ENCODE assay signal across 16 cellular contexts in genomic region chr11:1523077-1523476, GRCh38. TPM values are rescaled to one million over a fixed set of nuclear protein-coding genes. Genes with fewer than 3 reads are reported as not detected.
DNase-seq lines count a peak whose midpoint lies in the region; ATAC-seq and TF ChIP-seq lines count a peak whose summit lies in the region.
"Had no signal": no experiment of that assay in that cellular context is flagged by ENCODE, and none has a peak within 500 bp of the region (broad histone marks: within the 10 kb centered on the region; RNA-seq: fewer than 3 reads in every experiment).

No MANE protein-coding gene starts in this region.

- no TSS peak for BruUV-seq in mammary epithelial cell (replicated peaks; lab: Mats Ljungman, UMichigan)
- no TSS peak for BruUV-seq in MCF 10A (replicated peaks; lab: Mats Ljungman, UMichigan)

- no peaks in the 10 kb centered on the region for H3K27me3 ChIP-seq in mammary epithelial cell (ENCODE audit: insufficient read depth, low read length)
- no peaks in the 10 kb centered on the region for H3K27me3 ChIP-seq in OCI-LY3 (ENCODE audit: low read depth, low read length)
- H3K27me3 ChIP-seq in endodermal cell (ENCODE audit: control insufficient read depth, insufficient read depth, low read length, poor library complexity, severe bottlenecking), result no peaks in the 10 kb centered on the region
- H3K27me3 ChIP-seq in naive thymus-derived CD4-positive, alpha-beta T cell (ENCODE audit: control insufficient read depth in 2 of 2, insufficient read depth in 2 of 2, low read length in 2 of 2), result no peaks in the 10 kb centered on the region

- H3K4me3 Mint-ChIP-seq in MCF 10A (ENCODE audit: unreplicated experiment) (no peak overlapping the region), endodermal cell (no peak overlapping the region)
- H3K4me3 Mint-ChIP-seq in naive thymus-derived CD4-positive, alpha-beta T cell, result peak overlapping the region in 1 of 10 donors; percentile 19
- H3K4me3 Mint-ChIP-seq: CD14-positive monocyte had no signal

- H3K79me2 ChIP-seq in mammary epithelial cell (ENCODE audit: insufficient read depth, low read length) (peaks cover 94% of the 10 kb centered on the region), OCI-LY3 (ENCODE audit: low read length) (peaks cover 59% of the 10 kb centered on the region)

- no peak overlapping the region for H3K4me3 ChIP-seq in mammary epithelial cell (replicated peaks in 1 of 3; ENCODE audit: insufficient read depth in 1 of 3, low read depth in 2 of 3, low read length in 3 of 3)
- peak overlapping the region; percentile 71 for H3K4me3 ChIP-seq in OCI-LY3 (ENCODE audit: low read length)
- H3K4me3 ChIP-seq in endodermal cell (ENCODE audit: low read length), result no peak overlapping the region
- H3K4me3 ChIP-seq in naive thymus-derived CD4-positive, alpha-beta T cell (ENCODE audit: low read length), result no peak overlapping the region
- H3K4me3 ChIP-seq: GM23248 had no signal

- no peaks in the 10 kb centered on the region for H3K27me3 Mint-ChIP-seq in MCF 10A (ENCODE audit: insufficient read depth, unreplicated experiment)
- H3K27me3 Mint-ChIP-seq in endodermal cell (ENCODE audit: insufficient read depth), result no peaks in the 10 kb centered on the region
- no peaks in the 10 kb centered on the region for H3K27me3 Mint-ChIP-seq in naive thymus-derived CD4-positive, alpha-beta T cell

- H4K20me1 ChIP-seq in mammary epithelial cell (ENCODE audit: insufficient read depth, low read length), result peaks cover 7% of the 10 kb centered on the region
- H4K20me1 ChIP-seq in OCI-LY3 (ENCODE audit: insufficient read depth, low read length), result peaks cover 11% of the 10 kb centered on the region; the same call in 1 of the 2 replicates

- H3K4me1 ChIP-seq in mammary epithelial cell (ENCODE audit: insufficient read depth, low read length) (peaks cover 10% of the 10 kb centered on the region), OCI-LY3 (ENCODE audit: low read length) (peaks cover 43% of the 10 kb centered on the region), endodermal cell (ENCODE audit: control insufficient read depth, insufficient read depth, low read length) (no peaks in the 10 kb centered on the region)
- H3K4me1 ChIP-seq in naive thymus-derived CD4-positive, alpha-beta T cell (ENCODE audit: control insufficient read depth in 2 of 2, insufficient read depth in 2 of 2, low read length in 2 of 2), result peaks cover 0 to 6% of the 10 kb centered on the region in 2 donors

- 47% methylated on average over 6 of the region's 6 CpGs for WGBS in mammary epithelial cell (ENCODE audit: low coverage, missing lambda C conversion rate)
- WGBS in endodermal cell (ENCODE audit: insufficient coverage in 1 of 2, insufficient read length in 1 of 2), 2 experiments, result 94 to 96% methylated on average over 2 to 6 of the region's 6 CpGs

- H3K27ac ChIP-seq in mammary epithelial cell (ENCODE audit: insufficient read depth, low read depth, low read length) (no peak overlapping the region), OCI-LY3 (ENCODE audit: low read length) (no peak overlapping the region), endodermal cell (ENCODE audit: low read depth, low read length) (no peak overlapping the region)
- H3K27ac ChIP-seq in naive thymus-derived CD4-positive, alpha-beta T cell (ENCODE audit: low read depth, low read length), result no peak overlapping the region
- H3K27ac ChIP-seq: GM23248 had no signal

- H3K9ac ChIP-seq in mammary epithelial cell (ENCODE audit: insufficient read depth, low read length) (no peak overlapping the region), OCI-LY3 (ENCODE audit: low read length) (0 out of 2 replicates have a peak overlapping the region, but pooled peaks have one; percentile 48), endodermal cell (ENCODE audit: extremely low read depth, low read length, poor library complexity, severe bottlenecking) (no peak overlapping the region)
- H3K9ac ChIP-seq: GM23248 had no signal

- H3K27ac Mint-ChIP-seq in MCF 10A (ENCODE audit: low read depth, unreplicated experiment) (no peak overlapping the region), endodermal cell (peak overlapping the region; percentile 35)
- H3K27ac Mint-ChIP-seq in naive thymus-derived CD4-positive, alpha-beta T cell, result peak overlapping the region in 5 of 9 donors; percentile 11 to 45 (median 24)
- H3K27ac Mint-ChIP-seq: CD14-positive monocyte had no signal

- DNase-seq in mammary epithelial cell (peak; percentile 71), MCF 10A (ENCODE audit: unreplicated experiment) (no peak), endodermal cell (no peak), GM19240 (ENCODE audit: insufficient read length, low spot score) (no peak), NCI-H1930 (lab: John Stamatoyannopoulos, UW) (no peak), SK-N-DZ (ENCODE audit: low spot score) (no peak)
- no peak for DNase-seq in naive thymus-derived CD4-positive, alpha-beta T cell
- DNase-seq: GM23248, NCI-H1048, NCI-H146, NCI-H2227 treated with DMSO at 0.1 percent for 48 hours, NCI-H524 treated with DMSO at 0.1 percent for 48 hours, PC-3 had no signal

- intact Hi-C loops in mammary epithelial cell (cut with micrococcal nuclease), result no loop called here
- intact Hi-C loops in MCF 10A (cut with micrococcal nuclease), result no loop called here
- intact Hi-C loops in naive thymus-derived CD4-positive, alpha-beta T cell (cut with micrococcal nuclease), result no loop called here

- H3K9me3 Mint-ChIP-seq in MCF 10A (ENCODE audit: unreplicated experiment) (no peaks in the 10 kb centered on the region), endodermal cell (no peaks in the 10 kb centered on the region)
- H3K9me3 Mint-ChIP-seq in naive thymus-derived CD4-positive, alpha-beta T cell, result no peaks in the 10 kb centered on the region
- H3K9me3 Mint-ChIP-seq: CD14-positive monocyte had no signal

- no peak for ATAC-seq in naive thymus-derived CD4-positive, alpha-beta T cell
- ATAC-seq: HCT116, PC-3 had no signal

- no peaks in the 10 kb centered on the region for H3K36me3 ChIP-seq in mammary epithelial cell (ENCODE audit: insufficient read depth, low read length)
- no peaks in the 10 kb centered on the region for H3K36me3 ChIP-seq in OCI-LY3 (replicated peaks; ENCODE audit: low read depth, low read length)
- H3K36me3 ChIP-seq in endodermal cell (ENCODE audit: control insufficient read depth, insufficient read depth, low read length), result no peaks in the 10 kb centered on the region
- H3K36me3 ChIP-seq in naive thymus-derived CD4-positive, alpha-beta T cell (ENCODE audit: control insufficient read depth in 2 of 3, insufficient read depth in 3 of 3, low read length in 3 of 3), result peaks cover 0 to 17% (median 0%) of the 10 kb centered on the region in 3 experiments

- POLR2A ChIA-PET in MCF 10A (lab: Yijun Ruan, JAX), result interaction anchor here (1.7 kb wide), 1 partner anchor 9 kb away, joined by 5 read pairs; no protein-coding TSS in a partner anchor
- POLR2A ChIA-PET in naive thymus-derived CD4-positive, alpha-beta T cell (lab: Charles Lee), result no interaction called here

- dilution Hi-C loops in mammary epithelial cell (cut with HindIII; ENCODE audit: low sequenced_read_pairs), result no loop called here

- H3K36me3 Mint-ChIP-seq in MCF 10A (ENCODE audit: insufficient read depth, unreplicated experiment) (peaks cover 5% of the 10 kb centered on the region), endodermal cell (ENCODE audit: low read depth) (no peaks in the 10 kb centered on the region)
- H3K36me3 Mint-ChIP-seq in naive thymus-derived CD4-positive, alpha-beta T cell, result no peaks in the 10 kb centered on the region

- in situ Hi-C loops in mammary epithelial cell (cut with MboI; ENCODE audit: low sequenced_read_pairs in 2 of 2), result no loop called here

- H3K4me2 ChIP-seq in mammary epithelial cell (ENCODE audit: insufficient read depth, low read depth, low read length) (no peak overlapping the region), OCI-LY3 (ENCODE audit: low read length) (peak overlapping the region; percentile 84)

- CTCF ChIA-PET in mammary epithelial cell (lab: Charles Lee; ENCODE audit: low non-redundant PET) (no interaction called here), MCF 10A (lab: Yijun Ruan, JAX) (interaction anchor here (0.5 to 0.6 kb wide), 2 partner anchors 77 to 203 kb away, joined by 3 read pairs; no protein-coding TSS in a partner anchor)
- CTCF ChIA-PET in naive thymus-derived CD4-positive, alpha-beta T cell (lab: Charles Lee), result interaction anchor here (0.6 kb wide), 1 partner anchor 15 kb away, joined by 3 read pairs; no protein-coding TSS in a partner anchor

- H2AFZ ChIP-seq in mammary epithelial cell (ENCODE audit: low read depth, low read length) (no peak overlapping the region), OCI-LY3 (ENCODE audit: low read depth, low read length) (no peak overlapping the region)
- H2AFZ ChIP-seq: GM23248 had no signal

- no peaks in the 10 kb centered on the region for H3K4me1 Mint-ChIP-seq in MCF 10A (ENCODE audit: insufficient read depth, unreplicated experiment)
- H3K4me1 Mint-ChIP-seq in endodermal cell, result no peaks in the 10 kb centered on the region
- peaks cover 3 to 79% (median 61%) of the 10 kb centered on the region in 7 donors for H3K4me1 Mint-ChIP-seq in naive thymus-derived CD4-positive, alpha-beta T cell

- no peaks in the 10 kb centered on the region for H3K9me3 ChIP-seq in mammary epithelial cell (replicated peaks; ENCODE audit: insufficient read depth, low read length)
- H3K9me3 ChIP-seq in OCI-LY3 (ENCODE audit: insufficient read depth, low read length), result no peaks in the 10 kb centered on the region
- H3K9me3 ChIP-seq in endodermal cell (ENCODE audit: control insufficient read depth, low read length), result no peaks in the 10 kb centered on the region
- H3K9me3 ChIP-seq in naive thymus-derived CD4-positive, alpha-beta T cell (ENCODE audit: control insufficient read depth in 2 of 3, low read length in 3 of 3), result no peaks in the 10 kb centered on the region

- no peak for TF ChIP-seq CTCF in mammary epithelial cell (conservative IDR thresholded peaks at IDR 0.05 in 1 of 2, IDR thresholded peaks at IDR 0.05 in 1 of 2; ENCODE audit: extremely low read depth in 1 of 2, insufficient read depth in 1 of 2, low read depth in 1 of 2, low read length in 2 of 2)
- TF ChIP-seq CTCF in MCF 10A (IDR thresholded peaks at IDR 0.05; ENCODE audit: unreplicated experiment), result no peak
- TF ChIP-seq CTCF in OCI-LY3 (IDR thresholded peaks at IDR 0.05; ENCODE audit: low read depth, low read length), result no peak
- no peak for TF ChIP-seq CTCF in endodermal cell (conservative IDR thresholded peaks at IDR 0.05)

RNA-seq across cellular contexts. Expression of gene MOB2, which starts 36.5 kb away (rescaled TPM):
- 10 to 100 TPM; 26.5 to 30.0 TPM for total RNA-seq in mammary epithelial cell
- 30.9 TPM for polyA plus RNA-seq in mammary epithelial cell
- 32.8 TPM for polyA minus RNA-seq in mammary epithelial cell
- 20.1 and 20.2 TPM in 2 replicates for total RNA-seq in MCF 10A (2022)
- 10 to 100 TPM; 23.9 to 25.4 TPM for total RNA-seq in endodermal cell
- polyA plus RNA-seq in endodermal cell (2013, experiment 1 of 2), result 15.7 TPM
- polyA plus RNA-seq in endodermal cell (2013, experiment 2 of 2), result 14.4 TPM
- total RNA-seq in naive thymus-derived CD4-positive, alpha-beta T cell, result 10 to 100 TPM; 38.4 to 59.8 (median 51.2) TPM
- 10 to 100 TPM; 37.6 to 53.8 TPM for polyA plus RNA-seq in naive thymus-derived CD4-positive, alpha-beta T cell
- 26.2 and 26.6 TPM in 2 replicates for polyA plus RNA-seq in SK-N-DZ (2014; cell fraction: cytosol; rRNA removed)
- polyA plus RNA-seq in SK-N-DZ (2014; cell fraction: nucleus; rRNA removed), result 55.1 and 72.1 TPM in 2 replicates

RNA-seq across cellular contexts. Expression of gene DUSP8, which starts 49.0 kb away (rescaled TPM):
- total RNA-seq in mammary epithelial cell, result 1 to 10 TPM; 1.2 to 1.4 TPM
- 0.33 TPM for polyA plus RNA-seq in mammary epithelial cell
- polyA minus RNA-seq in mammary epithelial cell, result not detected
- total RNA-seq in MCF 10A (2022), result 10.4 and 17.6 TPM in 2 replicates
- 1 to 10 TPM; 4.7 to 7.0 TPM for total RNA-seq in endodermal cell
- 13.7 TPM for polyA plus RNA-seq in endodermal cell (2013, experiment 1 of 2)
- 7.4 TPM for polyA plus RNA-seq in endodermal cell (2013, experiment 2 of 2)
- total RNA-seq in naive thymus-derived CD4-positive, alpha-beta T cell, result 10 to 100 TPM in 2 of 5 experiments, 1 to 10 TPM in 2, under 1 TPM in 1; 0.41 to 79.3 (median 4.4) TPM
- polyA plus RNA-seq in naive thymus-derived CD4-positive, alpha-beta T cell, result under 1 TPM; 0.22 to 0.35 TPM
- 3.7 and 8.8 TPM in 2 replicates for polyA plus RNA-seq in SK-N-DZ (2014; cell fraction: cytosol; rRNA removed)
- 4.9 and 6.9 TPM in 2 replicates for polyA plus RNA-seq in SK-N-DZ (2014; cell fraction: nucleus; rRNA removed)
- polyA plus RNA-seq: CD14-positive monocyte, GM23248 had no signal
